Comparison of ENCODE assay signal across 8 cellular contexts in the genomic region with DNA sequence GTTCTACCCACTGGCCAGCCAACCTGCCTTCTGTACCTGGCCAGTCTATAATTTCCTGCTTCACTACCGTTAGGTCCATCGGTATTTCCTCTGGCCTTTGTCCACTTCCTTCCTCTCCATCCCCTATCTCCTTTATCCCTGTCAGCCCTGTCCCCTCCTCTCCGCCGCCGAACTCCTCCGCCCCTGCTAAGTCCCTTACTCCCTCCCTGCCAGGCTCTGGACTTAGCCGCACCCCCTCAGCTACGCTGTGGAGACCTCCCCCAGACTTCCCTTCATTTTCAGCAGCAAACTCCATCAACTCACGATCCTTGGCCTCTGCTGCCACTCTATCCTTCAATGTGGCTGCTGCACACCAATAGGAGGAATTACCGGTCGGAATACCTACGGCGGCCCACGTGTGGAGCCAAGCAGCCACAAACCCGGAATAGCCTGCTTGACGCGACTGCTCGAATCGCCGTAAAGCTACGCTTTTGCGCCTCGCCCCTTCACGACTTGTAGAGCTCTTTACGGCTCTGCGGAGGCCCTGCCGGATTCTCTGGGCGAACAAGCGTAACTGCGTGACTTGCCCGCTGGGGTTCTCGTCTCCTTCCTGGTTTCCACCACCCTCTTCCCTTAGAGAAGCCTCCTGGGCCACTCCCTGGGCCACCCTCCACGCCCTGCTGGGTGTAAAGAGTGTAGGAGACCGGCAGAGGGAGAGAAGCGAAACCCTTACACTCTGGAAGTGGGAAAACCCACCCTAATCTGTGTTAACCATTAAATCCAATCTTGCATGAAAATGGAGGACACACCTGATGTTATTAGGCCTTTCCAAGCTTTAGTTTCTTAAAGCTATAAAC.
DNase-seq lines count a peak whose midpoint lies in the region; ATAC-seq and TF ChIP-seq lines count a peak whose summit lies in the region.

Gene ZNHIT6, minus strand, starts transcription at position 444 of the 836 bp plus-strand sequence. Its CDS starts 149 bp downstream, at position 295.

- DNase-seq in NCI-H2029 (lab: John Stamatoyannopoulos, UW) (peak; percentile 98), T-helper 22 cell (ENCODE audit: low read depth) (peak; percentile 82), astrocyte of the spinal cord (ENCODE audit: low read depth, low spot score) (peak; percentile 96), hippocampal formation (lab: John Stamatoyannopoulos, UW) (peak; percentile 78 to 89), retina (peak; percentile 95)

- H3K27ac ChIP-seq in 22Rv1 = peak within 1 kb of the TSS; percentile 84

- peak; percentile 26 for TF ChIP-seq CTCF in 22Rv1 (IDR thresholded peaks at IDR 0.05)
- TF ChIP-seq CTCF in astrocyte of the spinal cord (IDR thresholded peaks at IDR 0.05; ENCODE audit: low read depth, low read length) = peak; percentile 26

- ATAC-seq in GM18508 (IDR thresholded peaks at IDR 0.05; ENCODE audit: insufficient read depth, unreplicated experiment) (peak; percentile 82), HG02981 (IDR thresholded peaks at IDR 0.05; ENCODE audit: unreplicated experiment) (peak; percentile 91)

- H3K4me3 ChIP-seq in astrocyte of the spinal cord (ENCODE audit: low read depth, low read length) = peak within 1 kb of the TSS; percentile 67

- in situ Hi-C loops in astrocyte of the spinal cord (cut with HindIII; ENCODE audit: low sequenced_read_pairs) = no loop called here

Comparison
In these comparisons a context has a peak if more than half of its experiments do, and no peak if none do; other contexts are left out.
1. Peak in every context shown above with its lines: DNase-seq, ATAC-seq, H3K4me3 ChIP-seq and H3K27ac ChIP-seq.